Comparison of ENCODE assay signal across 8 cellular contexts in the genomic region with DNA sequence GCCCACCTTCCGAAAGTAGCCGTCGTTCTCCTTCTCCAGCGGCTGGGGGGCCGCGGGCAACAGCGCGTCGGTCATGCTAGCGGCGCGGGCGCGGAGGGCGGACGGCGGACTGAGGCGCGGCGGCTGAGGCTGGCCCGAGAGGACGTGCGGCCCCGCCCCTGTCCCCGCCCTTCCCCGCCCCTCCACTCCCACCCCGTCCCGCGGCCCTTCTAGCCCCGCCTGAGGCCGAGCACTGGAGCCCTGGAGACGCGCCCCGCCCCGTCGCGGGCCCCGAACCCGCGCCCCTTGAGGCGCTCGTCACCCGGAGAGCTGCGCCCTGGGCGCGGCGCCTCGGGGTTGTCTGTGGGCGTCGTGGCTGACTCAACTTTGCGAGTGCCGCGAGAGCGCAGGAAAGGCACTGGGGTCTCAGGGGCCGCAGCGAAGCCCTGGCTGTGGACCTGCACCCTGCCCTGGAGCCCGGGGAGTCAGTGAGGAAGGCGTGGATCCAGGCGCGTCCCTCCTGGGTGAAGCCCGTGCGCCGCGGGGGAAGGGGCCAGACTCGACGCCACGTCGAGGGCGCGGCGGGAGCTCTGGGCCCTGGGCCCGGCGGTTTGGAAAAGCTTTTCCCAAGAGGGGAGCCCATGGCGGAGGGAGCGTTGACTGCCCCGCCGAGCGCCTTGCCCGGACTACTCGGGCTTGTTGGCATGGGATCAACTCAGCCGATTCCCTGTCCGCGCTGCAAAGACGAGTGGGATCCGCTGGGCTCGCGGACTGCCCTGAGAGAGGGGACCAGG. TPM values are rescaled to one million over a fixed set of nuclear protein-coding genes. Genes with fewer than 3 reads are reported as not detected.
DNase-seq lines count a peak whose midpoint lies in the region; ATAC-seq, FAIRE-seq and TF ChIP-seq lines count a peak whose summit lies in the region.

A gene (minus strand): TSS at position 111 of the 773 bp plus-strand sequence. CDS start 36 bp downstream, at position 75.

- H3K4me1 ChIP-seq in BE2C: peaks cover 2% of the 10 kb centered on the region; the same call in 1 of the 2 replicates
- peaks cover 62% of the 10 kb centered on the region for H3K4me1 ChIP-seq in Panc1 (ENCODE audit: control insufficient read depth, insufficient read depth, low read length)
- no peaks in the 10 kb centered on the region for H3K4me1 ChIP-seq in ovary (ENCODE audit: insufficient read depth)
- no peaks in the 10 kb centered on the region for H3K4me1 ChIP-seq in upper lobe of right lung

- in situ Hi-C loops in Panc1 (cut with HindIII; ENCODE audit: low pct_unique_long_range_greater_than_20kb, low sequenced_read_pairs): no loop called here

- H3K27me3 Mint-ChIP-seq in activated T-helper 17 cell treated with anti-CD3 and anti-CD28 coated beads, Interleukin-2, amount 50 U/mL, for 72 hours: peaks cover 4% of the 10 kb centered on the region

- peak within 1 kb of the TSS; percentile 96 for H3K27ac ChIP-seq in Panc1 (ENCODE audit: low read length)
- no peak within 1 kb of the TSS for H3K27ac ChIP-seq in ovary
- no peak within 1 kb of the TSS for H3K27ac ChIP-seq in upper lobe of right lung

- intact Hi-C loops in Panc1 (cut with micrococcal nuclease; ENCODE audit: unreplicated experiment) (no loop called here), ovary (cut with DNase I) (no loop called here), upper lobe of right lung (cut with DNase I) (no loop called here)

- H3K4me3 ChIP-seq in BE2C (ENCODE audit: low read depth, low read length): peak within 1 kb of the TSS; percentile 51
- peak within 1 kb of the TSS; percentile 71 to 98 for H3K4me3 ChIP-seq in Panc1 (ENCODE audit: low read depth in 2 of 2, low read length in 2 of 2)
- H3K4me3 ChIP-seq in ovary: peak within 1 kb of the TSS; percentile 64
- peak within 1 kb of the TSS; percentile 57 for H3K4me3 ChIP-seq in upper lobe of right lung

- H3K27ac Mint-ChIP-seq in activated T-helper 17 cell treated with anti-CD3 and anti-CD28 coated beads, Interleukin-2, amount 50 U/mL, for 72 hours: no peak within 1 kb of the TSS

- no peaks in the 10 kb centered on the region for H3K9me3 Mint-ChIP-seq in activated T-helper 17 cell treated with anti-CD3 and anti-CD28 coated beads, Interleukin-2, amount 50 U/mL, for 72 hours

- no peaks in the 10 kb centered on the region for H3K36me3 ChIP-seq in BE2C
- no peaks in the 10 kb centered on the region; the same call in 1 of the 2 replicates for H3K36me3 ChIP-seq in Panc1 (ENCODE audit: control insufficient read depth, insufficient read depth, low read length)
- no peaks in the 10 kb centered on the region for H3K36me3 ChIP-seq in ovary
- no peaks in the 10 kb centered on the region for H3K36me3 ChIP-seq in upper lobe of right lung

- no peak for TF ChIP-seq POLR2A in ovary (IDR thresholded peaks at IDR 0.05)

- no peak for TF ChIP-seq EP300 in ovary (IDR thresholded peaks at IDR 0.05)

- FAIRE-seq in frontal cortex (lab: Jason Lieb, UNC): no peak

- DNase-seq in BE2C: peak; percentile 85
- DNase-seq in HPDE6-E6E7 (ENCODE audit: extremely low spot score): peak; percentile 69
- no peak for DNase-seq in Panc1 (ENCODE audit: low read depth, low spot score)
- DNase-seq in frontal cortex (ENCODE audit: low spot score in 2 of 2): peak; percentile 69 to 77
- peak; percentile 50 to 66 (median 59) for DNase-seq in ovary
- DNase-seq in upper lobe of right lung: peak; percentile 84

- H3K36me3 Mint-ChIP-seq in activated T-helper 17 cell treated with anti-CD3 and anti-CD28 coated beads, Interleukin-2, amount 50 U/mL, for 72 hours (ENCODE audit: low read depth): no peaks in the 10 kb centered on the region

- H3K27me3 ChIP-seq in BE2C (no peaks in the 10 kb centered on the region), Panc1 (ENCODE audit: control insufficient read depth, insufficient read depth, low read length) (no peaks in the 10 kb centered on the region), ovary (no peaks in the 10 kb centered on the region), upper lobe of right lung (peaks cover 16% of the 10 kb centered on the region)

- H3K4me3 Mint-ChIP-seq in activated T-helper 17 cell treated with anti-CD3 and anti-CD28 coated beads, Interleukin-2, amount 50 U/mL, for 72 hours: peak within 1 kb of the TSS; percentile 63

- POLR2A ChIA-PET in Panc1 (lab: Charles Lee): interaction anchor here (0.6 to 1.0 kb wide), 3 partner anchors 9 to 33 kb away, joined by 3 to 10 read pairs (median 7); no protein-coding TSS in a partner anchor

- TF ChIP-seq CTCF in BE2C (IDR thresholded peaks at IDR 0.05; ENCODE audit: low read depth, low read length) (no peak), Panc1 (IDR thresholded peaks at IDR 0.05) (no peak), ovary (IDR thresholded peaks at IDR 0.05) (no peak), upper lobe of right lung (IDR thresholded peaks at IDR 0.05) (no peak)

- H3K9me3 ChIP-seq in BE2C (no peaks in the 10 kb centered on the region), Panc1 (ENCODE audit: control insufficient read depth, insufficient read depth, low read depth, low read length) (no peaks in the 10 kb centered on the region), ovary (no peaks in the 10 kb centered on the region), upper lobe of right lung (no peaks in the 10 kb centered on the region)

- ATAC-seq in GM19328 (IDR thresholded peaks at IDR 0.05; ENCODE audit: unreplicated experiment) (peak; percentile 80), Panc1 (peak; percentile 88), upper lobe of right lung (peak; percentile 93)
- peak; percentile 92 for ATAC-seq in activated T-helper 17 cell treated with anti-CD3 and anti-CD28 coated beads, Interleukin-2, amount 50 U/mL, for 72 hours (replicated peaks)

- no TSS peak for BruUV-seq in Panc1 (replicated peaks; lab: Mats Ljungman, UMichigan)

- CTCF ChIA-PET in Panc1 (lab: Charles Lee): interaction anchor here (0.6 kb wide), 1 partner anchor 14 kb away, joined by 9 read pairs; no protein-coding TSS in a partner anchor

- 1 to 5% (median 4%) methylated on average over 33 to 87 of the region's 87 CpGs for WGBS in ovary, 3 donors

- no peaks in the 10 kb centered on the region for H3K4me1 Mint-ChIP-seq in activated T-helper 17 cell treated with anti-CD3 and anti-CD28 coated beads, Interleukin-2, amount 50 U/mL, for 72 hours

RNA-seq across cellular contexts. Expression of the gene that starts here (rescaled TPM):
- 13.4 TPM for polyA plus RNA-seq in BE2C (2012; ENCODE audit: insufficient read depth, insufficient read length, low read depth)
- total RNA-seq in Panc1 (2021; ENCODE audit: unreplicated experiment) (227 TPM), frontal cortex (1.6 TPM), ovary (10 to 100 TPM in 1 of 7 donors, 1 to 10 TPM in 6; 1.3 to 47.9 (median 3.9) TPM), upper lobe of right lung (9.7 TPM)
- 173 TPM for polyA plus RNA-seq in Panc1 (2012; ENCODE audit: insufficient read length)
- 1 to 10 TPM; 2.3 TPM for total RNA-seq in activated T-helper 17 cell treated with anti-CD3 and anti-CD28 coated beads, Interleukin-2, amount 50 U/mL, for 72 hours
- 1 to 10 TPM; 1.7 to 2.6 TPM for polyA plus RNA-seq in ovary
